8 cellular contexts compared by ENCODE assay signal in genomic region chr14:93114713-93115068, GRCh38. TPM values are rescaled to one million over a fixed set of nuclear protein-coding genes. Genes with fewer than 3 reads are reported as not detected.
DNase-seq lines count a peak whose midpoint lies in the region; ATAC-seq and TF ChIP-seq lines count a peak whose summit lies in the region.

No MANE protein-coding gene starts in this region.

- POLR2A ChIA-PET in CD4-positive, alpha-beta memory T cell (lab: Charles Lee; ENCODE audit: partially characterized antibody): interaction anchor here (0.9 to 5.2 kb wide), 10 partner anchors 8 to 992 kb away, joined by 3 to 51 read pairs (median 4); partner anchors contain the start of genes CPSF2, GON7, LYSET and MOAP1
- POLR2A ChIA-PET in MCF 10A (lab: Yijun Ruan, JAX): interaction anchor here (0.6 to 5.8 kb wide), 11 partner anchors 19 to 918 kb away, joined by 3 to 117 read pairs (median 5); partner anchors contain the start of genes GON7, LYSET, MOAP1 and UBR7

- intact Hi-C loops in CD4-positive, alpha-beta memory T cell (cut with micrococcal nuclease): loop anchor here (1.0 to 5.0 kb wide), 5 partner anchors 11 to 778 kb away; partner anchors contain the start of genes BTBD7, GOLGA5, LYSET and MOAP1
- intact Hi-C loops in MCF 10A (cut with micrococcal nuclease) (loop anchor here (5.0 kb wide), 2 partner anchors 72 to 428 kb away; no protein-coding TSS in a partner anchor), lower lobe of right lung (cut with DNase I) (loop anchor here (5.0 kb wide), 1 partner anchor 82 kb away; no protein-coding TSS in a partner anchor)

- no peaks in the 10 kb centered on the region for H3K27me3 Mint-ChIP-seq in CD4-positive, alpha-beta memory T cell
- no peaks in the 10 kb centered on the region for H3K27me3 Mint-ChIP-seq in MCF 10A (ENCODE audit: insufficient read depth, unreplicated experiment)

- H3K9me3 Mint-ChIP-seq in CD4-positive, alpha-beta memory T cell: peaks cover 0 to 1% (median 0%) of the 10 kb centered on the region in 8 donors
- H3K9me3 Mint-ChIP-seq in MCF 10A (ENCODE audit: unreplicated experiment): no peaks in the 10 kb centered on the region

- peak in 1 of 5 donors; percentile 7 for DNase-seq in CD4-positive, alpha-beta memory T cell
- DNase-seq in MCF 10A (ENCODE audit: unreplicated experiment) (no peak), lower lobe of right lung (peak; percentile 59), tibial nerve (ENCODE audit: low spot score in 2 of 2) (no peak), HK-2 (ENCODE audit: unreplicated experiment) (no peak), GF-D8 (lab: John Stamatoyannopoulos, UW) (no peak)

- H3K27ac ChIP-seq in CD4-positive, alpha-beta memory T cell (ENCODE audit: low read depth, low read length): peak overlapping the region; percentile 64
- peak overlapping the region; percentile 94 for H3K27ac ChIP-seq in lower lobe of right lung
- peak overlapping the region; percentile 74 to 98 (median 96) for H3K27ac ChIP-seq in tibial nerve

- H3K4me3 Mint-ChIP-seq in CD4-positive, alpha-beta memory T cell: peak overlapping the region; percentile 83 to 92 (median 88)
- peak overlapping the region; percentile 84 for H3K4me3 Mint-ChIP-seq in MCF 10A (ENCODE audit: unreplicated experiment)

- no peak for TF ChIP-seq POLR2A in tibial nerve (IDR thresholded peaks at IDR 0.05)

- ATAC-seq in HG03196 (IDR thresholded peaks at IDR 0.05; ENCODE audit: unreplicated experiment): peak; percentile 5
- peak in 1 of 2 donors; percentile 6 for ATAC-seq in lower lobe of right lung
- no peak for ATAC-seq in GM21529 (IDR thresholded peaks at IDR 0.05; ENCODE audit: unreplicated experiment)

- H3K36me3 Mint-ChIP-seq in CD4-positive, alpha-beta memory T cell: peaks cover 0 to 2% of the 10 kb centered on the region in 2 donors
- H3K36me3 Mint-ChIP-seq in MCF 10A (ENCODE audit: insufficient read depth, unreplicated experiment): peaks cover 12% of the 10 kb centered on the region

- TF ChIP-seq CTCF in MCF 10A (IDR thresholded peaks at IDR 0.05; ENCODE audit: unreplicated experiment) (no peak), lower lobe of right lung (IDR thresholded peaks at IDR 0.05) (no peak), tibial nerve (IDR thresholded peaks at IDR 0.05) (no peak)

- H3K4me3 ChIP-seq in CD4-positive, alpha-beta memory T cell (ENCODE audit: low read length in 2 of 2): peak overlapping the region in 1 of 2 donors; percentile 72
- H3K4me3 ChIP-seq in lower lobe of right lung (peak overlapping the region; percentile 87), tibial nerve (peak overlapping the region; percentile 64 to 94 (median 88))

- H3K36me3 ChIP-seq in CD4-positive, alpha-beta memory T cell (ENCODE audit: insufficient read depth, low read length): no peaks in the 10 kb centered on the region
- H3K36me3 ChIP-seq in lower lobe of right lung (peaks cover 4% of the 10 kb centered on the region), tibial nerve (no peaks in the 10 kb centered on the region)

- H3K4me1 ChIP-seq in CD4-positive, alpha-beta memory T cell (ENCODE audit: insufficient read depth, low read length): peaks cover 38% of the 10 kb centered on the region
- peaks cover 41% of the 10 kb centered on the region for H3K4me1 ChIP-seq in lower lobe of right lung
- H3K4me1 ChIP-seq in tibial nerve: peaks cover 0 to 59% (median 31%) of the 10 kb centered on the region in 4 donors

- H3K27me3 ChIP-seq in CD4-positive, alpha-beta memory T cell (ENCODE audit: insufficient read depth, low read length): no peaks in the 10 kb centered on the region
- H3K27me3 ChIP-seq in lower lobe of right lung (ENCODE audit: low read depth) (no peaks in the 10 kb centered on the region), tibial nerve (no peaks in the 10 kb centered on the region)

- TF ChIP-seq EP300 in tibial nerve (IDR thresholded peaks at IDR 0.05): no peak

- BruUV-seq in MCF 10A (replicated peaks; lab: Mats Ljungman, UMichigan): no TSS peak

- H3K9me3 ChIP-seq in CD4-positive, alpha-beta memory T cell (ENCODE audit: control insufficient read depth in 1 of 2, low read length in 2 of 2): no peaks in the 10 kb centered on the region
- H3K9me3 ChIP-seq in lower lobe of right lung (no peaks in the 10 kb centered on the region), tibial nerve (no peaks in the 10 kb centered on the region)

- H3K27ac Mint-ChIP-seq in CD4-positive, alpha-beta memory T cell: peak overlapping the region; percentile 66 to 95 (median 81)
- H3K27ac Mint-ChIP-seq in MCF 10A (ENCODE audit: low read depth, unreplicated experiment): no peak overlapping the region

- peaks cover 19 to 34% (median 21%) of the 10 kb centered on the region in 4 donors for H3K4me1 Mint-ChIP-seq in CD4-positive, alpha-beta memory T cell
- peaks cover 19% of the 10 kb centered on the region for H3K4me1 Mint-ChIP-seq in MCF 10A (ENCODE audit: insufficient read depth, unreplicated experiment)

- CTCF ChIA-PET in CD4-positive, alpha-beta memory T cell (lab: Charles Lee; ENCODE audit: partially characterized antibody): interaction anchor here (1.8 to 5.3 kb wide), 7 partner anchors 15 to 103 kb away, joined by 5 to 129 read pairs (median 56); partner anchors contain the start of genes LYSET and MOAP1
- CTCF ChIA-PET in MCF 10A (lab: Yijun Ruan, JAX): interaction anchor here (0.6 to 13.0 kb wide), 13 partner anchors 9 to 508 kb away, joined by 3 to 336 read pairs (median 11); partner anchors contain the start of genes LYSET and MOAP1

- WGBS in tibial nerve, 2 donors: 3 to 4% methylated on average over 24 to 37 of the region's 38 CpGs

RNA-seq across cellular contexts. Expression of gene ITPK1, which starts 1.0 kb away (rescaled TPM):
- total RNA-seq in CD4-positive, alpha-beta memory T cell: 10 to 100 TPM; 26.8 to 30.0 TPM
- 10 to 100 TPM; 12.5 to 26.9 TPM for polyA plus RNA-seq in CD4-positive, alpha-beta memory T cell
- total RNA-seq in MCF 10A (2022): 84.7 and 133 TPM in 2 replicates
- 129 TPM for total RNA-seq in lower lobe of right lung
- 100 to 1,000 TPM in 1 of 4 donors, 10 to 100 TPM in 3; 67.4 to 121 (median 92.5) TPM for total RNA-seq in tibial nerve
